In genomic region chr9:88425538-88425950, GRCh38 we compare ENCODE assay signal across 2 cellular contexts.
TF ChIP-seq lines count a peak whose summit lies in the region.

No MANE protein-coding gene starts in this region.

TF ChIP-seq in A549, 52 proteins besides CTCF, POLR2A, EP300 and RAD21:
- TF ChIP-seq CEBPB (IDR thresholded peaks at IDR 0.05): peak; percentile 44 to 83; a peak in 3 of 4 replicates
- TF ChIP-seq HEYL (CRISPR knock-in tag; IDR thresholded peaks at IDR 0.05): no peak
- TF ChIP-seq KDM1A (IDR thresholded peaks at IDR 0.05; ENCODE audit: low read depth): no peak
- no peak for TF ChIP-seq E2F6 (IDR thresholded peaks at IDR 0.05; ENCODE audit: borderline replicate concordance, low read depth)
- no peak for TF ChIP-seq HOXB5 (CRISPR knock-in tag; IDR thresholded peaks at IDR 0.05)
- TF ChIP-seq FOSB (CRISPR knock-in tag; IDR thresholded peaks at IDR 0.05): no peak

TF ChIP-seq in IMR-90, 13 proteins besides CTCF, POLR2A, EP300 and RAD21:
- no peak for TF ChIP-seq MAZ (IDR thresholded peaks at IDR 0.05; ENCODE audit: borderline replicate concordance, low read depth, low read length)
- TF ChIP-seq RCOR1 (IDR thresholded peaks at IDR 0.05; ENCODE audit: insufficient replicate concordance, low read length): no peak
- no peak for TF ChIP-seq SMC3 (IDR thresholded peaks at IDR 0.05; ENCODE audit: low read depth, low read length)
- TF ChIP-seq ELK1 (IDR thresholded peaks at IDR 0.05; ENCODE audit: borderline replicate concordance, low read depth, low read length): no peak
- TF ChIP-seq CEBPB (IDR thresholded peaks at IDR 0.05; ENCODE audit: low read depth, low read length): peak; percentile 60; the same call in 1 of the 2 replicates
